8 cellular contexts compared by ENCODE assay signal in the genomic region with DNA sequence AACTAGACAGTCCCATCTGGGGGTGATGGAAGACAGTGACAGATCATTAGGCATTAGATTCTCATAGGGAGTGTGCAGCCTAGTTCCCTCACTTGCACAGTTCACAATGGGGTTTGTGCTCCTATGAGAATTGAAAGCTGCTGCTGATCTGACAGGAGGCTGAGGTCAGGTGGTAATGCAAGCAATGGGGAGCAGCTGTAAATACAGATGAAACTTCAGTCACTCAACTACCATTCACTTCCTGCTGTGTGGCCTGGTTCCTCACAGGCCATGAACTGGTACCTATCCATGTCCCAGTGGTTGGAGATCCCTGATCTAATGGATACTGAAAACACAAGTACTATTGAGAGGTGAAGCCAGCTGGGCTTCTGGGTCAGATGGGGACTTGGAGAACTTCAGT.
"Had no signal": no experiment of that assay in that cellular context is flagged by ENCODE, and none has a peak within 500 bp of the region (broad histone marks: within the 10 kb centered on the region; RNA-seq: fewer than 3 reads in every experiment).

No MANE protein-coding gene starts in this region.

- FAIRE-seq: G401.6, GM12878, GM12891, GM12892, GM18507, GM19239 had no signal

- H3K4me3 ChIP-seq: GM12878 had no signal

- DNase-seq: GDM1, GF-D8 had no signal
